In the genomic region with DNA sequence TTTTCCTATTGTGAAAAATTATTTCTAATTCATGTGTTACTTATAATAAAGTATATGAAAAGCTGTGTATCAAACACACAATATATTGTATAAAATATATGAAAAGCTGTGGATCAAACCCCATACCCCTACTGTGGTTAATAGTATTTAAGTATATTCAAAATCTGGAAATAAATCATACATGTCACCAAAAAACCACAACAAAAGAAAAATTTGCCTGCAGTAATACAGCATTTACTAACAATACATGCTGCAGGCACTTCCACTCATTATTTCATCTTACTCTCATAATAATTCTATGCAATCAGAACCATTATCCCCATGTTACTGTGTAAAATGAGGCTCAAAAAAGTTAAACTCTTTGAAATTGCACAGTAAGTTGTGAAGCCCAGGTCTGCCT, we compare ENCODE assay signal across 8 cellular contexts.
DNase-seq lines count a peak whose midpoint lies in the region; ATAC-seq, FAIRE-seq and TF ChIP-seq lines count a peak whose summit lies in the region.

No MANE protein-coding gene starts in this region.

- H3K27ac Mint-ChIP-seq in astrocyte (ENCODE audit: unreplicated experiment) = peak overlapping the region; percentile 51

- TF ChIP-seq CTCF in heart left ventricle (IDR thresholded peaks at IDR 0.05) (no peak), astrocyte (IDR thresholded peaks at IDR 0.05; ENCODE audit: insufficient read depth, low read depth, low read length) (no peak), lower lobe of right lung (IDR thresholded peaks at IDR 0.05) (no peak), upper lobe of right lung (IDR thresholded peaks at IDR 0.05) (no peak), GM10266 (IDR thresholded peaks at IDR 0.05; ENCODE audit: control insufficient read depth, insufficient read depth, low read depth, missing control alignments) (no peak)

- no peak for DNase-seq in heart left ventricle
- no peak for DNase-seq in Right ventricle myocardium superior
- DNase-seq in astrocyte (ENCODE audit: low read depth) = no peak
- no peak for DNase-seq in lower lobe of right lung
- DNase-seq in upper lobe of right lung = no peak
- no peak for DNase-seq in GM10266 (ENCODE audit: extremely low spot score)
- DNase-seq in DMS79 (lab: John Stamatoyannopoulos, UW) = no peak

- peaks cover 0 to 5% (median 0%) of the 10 kb centered on the region in 12 donors for H3K9me3 ChIP-seq in heart left ventricle
- no peaks in the 10 kb centered on the region for H3K9me3 ChIP-seq in astrocyte (ENCODE audit: insufficient read depth, low read depth, low read length)
- no peaks in the 10 kb centered on the region for H3K9me3 ChIP-seq in lower lobe of right lung
- no peaks in the 10 kb centered on the region for H3K9me3 ChIP-seq in upper lobe of right lung

- H3K27me3 ChIP-seq in heart left ventricle (no peaks in the 10 kb centered on the region), astrocyte (ENCODE audit: insufficient read depth, low read length) (no peaks in the 10 kb centered on the region), lower lobe of right lung (ENCODE audit: low read depth) (no peaks in the 10 kb centered on the region), upper lobe of right lung (no peaks in the 10 kb centered on the region)

- no peak overlapping the region for H2AFZ ChIP-seq in astrocyte (ENCODE audit: low read depth, low read length)

- H3K9ac ChIP-seq in astrocyte (ENCODE audit: low read length) = peak overlapping the region; percentile 90

- peak overlapping the region; percentile 93 for H3K4me3 Mint-ChIP-seq in astrocyte (ENCODE audit: unreplicated experiment)

- no peak for FAIRE-seq in astrocyte (lab: Jason Lieb, UNC)

- H3K36me3 ChIP-seq in heart left ventricle = peaks cover 0 to 10% (median 0%) of the 10 kb centered on the region in 9 donors
- H3K36me3 ChIP-seq in astrocyte (ENCODE audit: insufficient read depth, low read length) = peaks cover 4% of the 10 kb centered on the region
- H3K36me3 ChIP-seq in lower lobe of right lung = no peaks in the 10 kb centered on the region
- H3K36me3 ChIP-seq in upper lobe of right lung = no peaks in the 10 kb centered on the region

- peak overlapping the region; percentile 92 for H3K4me2 ChIP-seq in astrocyte (ENCODE audit: low read length)

- H3K4me3 ChIP-seq in heart left ventricle (peak overlapping the region in 9 of 12 donors; percentile 68 to 83 (median 71)), astrocyte (ENCODE audit: insufficient read depth, low read depth, low read length) (peak overlapping the region; percentile 79), lower lobe of right lung (peak overlapping the region; percentile 84), upper lobe of right lung (peak overlapping the region; percentile 75)

- intact Hi-C loops in heart left ventricle (cut with DNase I) = no loop called here
- intact Hi-C loops in Right ventricle myocardium superior (cut with DNase I) = no loop called here
- intact Hi-C loops in lower lobe of right lung (cut with DNase I) = no loop called here
- intact Hi-C loops in upper lobe of right lung (cut with DNase I) = no loop called here

- no peak for ATAC-seq in heart left ventricle
- ATAC-seq in Right ventricle myocardium superior (ENCODE audit: poor library complexity) = no peak
- no peak for ATAC-seq in lower lobe of right lung
- ATAC-seq in upper lobe of right lung = no peak
- ATAC-seq in GM19397 (IDR thresholded peaks at IDR 0.05; ENCODE audit: unreplicated experiment) = no peak

- peak overlapping the region in 11 of 12 donors; percentile 92 to 98 (median 96) for H3K27ac ChIP-seq in heart left ventricle
- H3K27ac ChIP-seq in astrocyte (ENCODE audit: low read depth, low read length) = peak overlapping the region; percentile 95
- H3K27ac ChIP-seq in lower lobe of right lung = peak overlapping the region; percentile 98
- H3K27ac ChIP-seq in upper lobe of right lung = peak overlapping the region; percentile 96

- peaks cover 15% of the 10 kb centered on the region for H4K20me1 ChIP-seq in astrocyte (ENCODE audit: insufficient read depth, low read length)

- TF ChIP-seq POLR2A in heart left ventricle (IDR thresholded peaks at IDR 0.05) = no peak

- H3K9me3 Mint-ChIP-seq in astrocyte (ENCODE audit: unreplicated experiment) = no peaks in the 10 kb centered on the region

- H3K4me1 ChIP-seq in heart left ventricle (peaks cover 2 to 43% (median 30%) of the 10 kb centered on the region in 12 donors), astrocyte (ENCODE audit: insufficient read depth, low read length) (peaks cover 14% of the 10 kb centered on the region), lower lobe of right lung (peaks cover 42% of the 10 kb centered on the region), upper lobe of right lung (peaks cover 43% of the 10 kb centered on the region)

- H3K79me2 ChIP-seq in astrocyte (ENCODE audit: insufficient read depth, low read length) = peaks cover 87% of the 10 kb centered on the region

- peaks cover 7% of the 10 kb centered on the region for H3K36me3 Mint-ChIP-seq in astrocyte (ENCODE audit: low read depth, unreplicated experiment)

- peaks cover 12% of the 10 kb centered on the region for H3K4me1 Mint-ChIP-seq in astrocyte (ENCODE audit: low read depth, unreplicated experiment)

- H3K27me3 Mint-ChIP-seq in astrocyte (ENCODE audit: low read depth, unreplicated experiment) = no peaks in the 10 kb centered on the region
